20 cellular contexts compared by ENCODE assay signal in genomic region chr11:15850992-15851615, GRCh38.
A peak's percentile ranks its signal among the peaks of the same experiment; 100 is the strongest.
DNase-seq lines count a peak whose midpoint lies in the region; ATAC-seq and TF ChIP-seq lines count a peak whose summit lies in the region.
"Had no signal": no experiment of that assay in that cellular context is flagged by ENCODE, and none has a peak within 500 bp of the region (broad histone marks: within the 10 kb centered on the region; RNA-seq: fewer than 3 reads in every experiment).

No MANE protein-coding gene starts in this region.

- no peak for ATAC-seq in HG02970 (IDR thresholded peaks at IDR 0.05; ENCODE audit: low FRiP score, unreplicated experiment)
- ATAC-seq in GM19023 (IDR thresholded peaks at IDR 0.05; ENCODE audit: unreplicated experiment) = no peak
- ATAC-seq: activated naive CD4-positive, alpha-beta T cell treated with anti-CD3 and anti-CD28 coated beads, Interleukin-2, amount 50 U/mL, for 72 hours; HepG2 had no signal

- H4K20me1 ChIP-seq in smooth muscle cell (ENCODE audit: low read depth) = no peaks in the 10 kb centered on the region

- no peaks in the 10 kb centered on the region for H3K36me3 ChIP-seq in smooth muscle cell (ENCODE audit: low read depth)
- H3K36me3 ChIP-seq: vagina had no signal

- no peaks in the 10 kb centered on the region for H3K27me3 ChIP-seq in smooth muscle cell (ENCODE audit: low read depth)
- H3K27me3 ChIP-seq: vagina had no signal

- H3K9ac ChIP-seq in smooth muscle cell (ENCODE audit: low read depth) = no peak overlapping the region

- WGBS in smooth muscle cell (ENCODE audit: low lambda C conversion rate) = 91% methylated on average over 5 of the region's 5 CpGs

- H3K4me1 ChIP-seq in smooth muscle cell (ENCODE audit: low read depth) = peaks cover 24% of the 10 kb centered on the region
- H3K4me1 ChIP-seq: vagina had no signal

- no peaks in the 10 kb centered on the region for H3K79me2 ChIP-seq in smooth muscle cell (ENCODE audit: low read depth)

- H2AFZ ChIP-seq in smooth muscle cell (ENCODE audit: low read depth) = peak overlapping the region; percentile 73

- H3F3A ChIP-seq in smooth muscle cell (ENCODE audit: low read depth) = peaks cover 5% of the 10 kb centered on the region

- H3K9me3 ChIP-seq in smooth muscle cell (replicated peaks; ENCODE audit: low read depth) = no peaks in the 10 kb centered on the region
- H3K9me3 ChIP-seq: vagina had no signal

- peak overlapping the region; percentile 80 for H3K27ac ChIP-seq in angular gyrus (ENCODE audit: low read depth, low read length)
- no peak overlapping the region for H3K27ac ChIP-seq in smooth muscle cell (ENCODE audit: low read depth)
- H3K27ac ChIP-seq: vagina had no signal

- TF ChIP-seq CTCF in fibroblast of pulmonary artery (IDR thresholded peaks at IDR 0.05; ENCODE audit: low read length, missing control alignments) = no peak
- no peak for TF ChIP-seq CTCF in smooth muscle cell (IDR thresholded peaks at IDR 0.05; ENCODE audit: borderline replicate concordance, insufficient read depth, poor library complexity, severe bottlenecking)

- H3K4me2 ChIP-seq in smooth muscle cell = no peak overlapping the region

- no peak overlapping the region for H3K4me3 ChIP-seq in fibroblast of pulmonary artery (replicated peaks; ENCODE audit: low read depth, low read length)
- no peak overlapping the region for H3K4me3 ChIP-seq in smooth muscle cell
- H3K4me3 ChIP-seq: vagina had no signal

- DNase-seq in fibroblast of pulmonary artery (ENCODE audit: low read depth) (peak; percentile 16), medulla oblongata (ENCODE audit: extremely low spot score) (peak; percentile 62), smooth muscle cell (lab: John Stamatoyannopoulos, UW; ENCODE audit: unreplicated experiment) (no peak), AG08396 (ENCODE audit: low spot score) (no peak)
- DNase-seq in effector CD8-positive, alpha-beta T cell (lab: John Stamatoyannopoulos, UW) = no peak
- DNase-seq: activated B cell treated with CpG ODN at 0.5 μM for 24 hours; activated CD4-positive, alpha-beta memory T cell treated with anti-CD3 and anti-CD28 coated beads, Interleukin-2, amount 10 ng/mL, durations not matched to agents 7 days and 5 days; activated T-cell treated with anti-CD3 and anti-CD28 coated beads, Interleukin-2, amount 50 U/mL, for 1 hour; H7; immature natural killer cell; NCI-H187; NCI-H510A treated with DMSO at 0.1 percent for 48 hours; retina; stimulated activated naive CD4-positive, alpha-beta T cell had no signal

Comparison
In these comparisons a context has a peak if more than half of its experiments do, and no peak if none do; other contexts are left out.
1. DNase-seq: peak in fibroblast of pulmonary artery (single experiment) and medulla oblongata (single experiment); none in smooth muscle cell (single experiment), effector CD8-positive, alpha-beta T cell (single experiment) and AG08396 (single experiment).